ENCODE assay signal across 14 cellular contexts in the genomic region with DNA sequence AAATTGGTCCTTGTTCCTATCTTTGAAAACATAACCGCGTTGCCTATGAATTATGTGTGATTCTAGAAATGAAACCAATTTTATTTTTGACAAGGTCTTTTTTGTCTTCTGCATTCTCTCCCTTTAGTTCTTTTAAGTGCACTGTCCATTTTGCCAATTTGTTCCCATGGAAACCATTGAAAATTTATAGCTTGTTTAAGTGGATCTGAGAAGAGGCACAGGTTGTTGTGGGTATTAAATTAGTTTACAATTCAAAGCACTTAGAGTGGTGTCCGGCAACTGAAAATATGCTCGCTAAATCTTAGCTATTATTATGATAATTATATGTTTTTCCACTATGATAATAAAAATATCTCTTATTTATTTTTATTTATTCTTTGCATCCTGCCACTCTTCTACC.
"Had no signal": no experiment of that assay in that cellular context is flagged by ENCODE, and none has a peak within 500 bp of the region (broad histone marks: within the 10 kb centered on the region; RNA-seq: fewer than 3 reads in every experiment).

No MANE protein-coding gene starts in this region.

- ATAC-seq: activated naive CD8-positive, alpha-beta T cell treated with anti-CD3 and anti-CD28 coated beads, Interleukin-2, amount 50 U/mL, for 24 hours; foreskin keratinocyte; left ventricle myocardium superior; natural killer cell; WTC11 had no signal

- DNase-seq: activated CD4-positive, alpha-beta T cell treated with anti-CD3 and anti-CD28 coated beads, Interleukin-2, amount 10 ng/mL, durations not matched to agents 7 days and 5 days; activated CD8-positive, alpha-beta memory T cell treated with anti-CD3 and anti-CD28 coated beads for 24 hours; activated naive CD4-positive, alpha-beta T cell treated with anti-CD3 and anti-CD28 coated beads for 36 hours; activated naive CD8-positive, alpha-beta T cell treated with anti-CD3 and anti-CD28 coated beads, Interleukin-2, amount 50 U/mL, for 24 hours; effector memory CD4-positive, alpha-beta T cell; foreskin keratinocyte; left ventricle myocardium superior; natural killer cell; nucleus accumbens; posterior cingulate gyrus; retina; stimulated activated CD4-positive, alpha-beta T cell treated with anti-CD3 and anti-CD28 coated beads, Interleukin-12 subunit alpha, Interleukin-12 subunit beta, amount 100 ng/mL, for 4 hours; stimulated activated CD4-positive, alpha-beta T cell treated with anti-CD3 and anti-CD28 coated beads, Interleukin-2, amount 100 ng/mL, for 24 hours had no signal
